Comparison of ENCODE assay signal across 1 cellular context in the genomic region with DNA sequence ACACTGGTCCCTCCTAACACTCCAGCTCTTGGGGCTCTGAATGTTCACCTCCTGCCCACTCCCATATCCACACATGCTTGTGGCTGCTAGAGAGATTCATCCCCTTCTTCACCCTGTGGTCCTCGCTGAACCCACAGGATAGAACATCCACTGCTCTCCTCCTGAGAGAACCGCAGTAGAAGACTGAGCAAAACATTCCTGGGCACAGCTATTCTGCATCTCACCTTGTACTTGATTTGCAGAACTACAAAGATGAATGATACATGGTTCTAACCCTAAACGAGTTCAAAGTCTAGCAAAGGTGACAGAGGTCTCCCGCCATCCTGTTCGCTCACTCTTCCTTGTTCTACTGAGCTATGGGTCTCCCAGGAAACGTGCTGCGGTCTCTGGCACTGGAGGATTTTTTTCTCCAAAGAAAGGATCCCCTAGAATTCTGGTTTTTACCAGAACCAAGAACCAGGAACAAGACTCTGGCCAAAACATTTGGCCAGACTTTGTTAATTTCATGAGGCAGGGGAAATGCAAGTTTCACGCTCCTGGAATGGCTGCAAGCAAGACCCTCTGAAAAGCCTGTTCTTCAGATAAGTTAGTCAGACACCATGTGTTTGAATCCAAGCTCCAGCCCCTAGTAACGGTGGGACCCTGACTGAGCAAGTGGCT.
TF ChIP-seq lines count a peak whose summit lies in the region.

No MANE protein-coding gene starts in this region.

TF ChIP-seq in HepG2, 621 proteins besides CTCF, POLR2A, EP300 and RAD21 (continued from another document):
- TF ChIP-seq, protein P1, sequence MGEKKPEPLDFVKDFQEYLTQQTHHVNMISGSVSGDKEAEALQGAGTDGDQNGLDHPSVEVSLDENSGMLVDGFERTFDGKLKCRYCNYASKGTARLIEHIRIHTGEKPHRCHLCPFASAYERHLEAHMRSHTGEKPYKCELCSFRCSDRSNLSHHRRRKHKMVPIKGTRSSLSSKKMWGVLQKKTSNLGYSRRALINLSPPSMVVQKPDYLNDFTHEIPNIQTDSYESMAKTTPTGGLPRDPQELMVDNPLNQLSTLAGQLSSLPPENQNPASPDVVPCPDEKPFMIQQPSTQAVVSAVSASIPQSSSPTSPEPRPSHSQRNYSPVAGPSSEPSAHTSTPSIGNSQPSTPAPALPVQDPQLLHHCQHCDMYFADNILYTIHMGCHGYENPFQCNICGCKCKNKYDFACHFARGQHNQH (CRISPR knock-in tag; IDR thresholded peaks at IDR 0.05): no peak; the same call in 1 of the 2 replicates
- TF ChIP-seq GTF2F1 (IDR thresholded peaks at IDR 0.05; ENCODE audit: low read length) (no peak), PHF5A (CRISPR knock-in tag; IDR thresholded peaks at IDR 0.05; ENCODE audit: low read depth, unreplicated experiment) (peak; percentile 63), HDAC6 (IDR thresholded peaks at IDR 0.05; ENCODE audit: low read depth, low read length) (no peak), ISX (CRISPR knock-in tag; conservative IDR thresholded peaks at IDR 0.05) (no peak), REST (IDR thresholded peaks at IDR 0.05; ENCODE audit: borderline replicate concordance in 1 of 2, low read depth in 1 of 2, low read length in 2 of 2) (no peak), ZNF34 (CRISPR knock-in tag; IDR thresholded peaks at IDR 0.05; ENCODE audit: borderline replicate concordance) (no peak), DPF2 (CRISPR knock-in tag; IDR thresholded peaks at IDR 0.05; ENCODE audit: borderline replicate concordance, low read depth) (no peak), ZNF619 (CRISPR knock-in tag; IDR thresholded peaks at IDR 0.05) (no peak; the same call in 1 of the 2 replicates), MEIS1 (CRISPR knock-in tag; IDR thresholded peaks at IDR 0.05; ENCODE audit: borderline replicate concordance) (no peak), ZNF589 (CRISPR knock-in tag; conservative IDR thresholded peaks at IDR 0.05) (no peak), ZSCAN12 (CRISPR knock-in tag; IDR thresholded peaks at IDR 0.05) (no peak), RORA (CRISPR knock-in tag; IDR thresholded peaks at IDR 0.05) (no peak; the same call in 1 of the 2 replicates), ZNF598 (CRISPR knock-in tag; IDR thresholded peaks at IDR 0.05; ENCODE audit: borderline replicate concordance) (no peak), MED8 (CRISPR knock-in tag; IDR thresholded peaks at IDR 0.05; ENCODE audit: insufficient replicate concordance) (no peak), ZNF564 (CRISPR knock-in tag; IDR thresholded peaks at IDR 0.05) (no peak), ZBTB10 (CRISPR knock-in tag; IDR thresholded peaks at IDR 0.05; ENCODE audit: borderline replicate concordance) (0 out of 2 replicates have a peak, but pooled peaks have one; percentile 19), HNF4G (IDR thresholded peaks at IDR 0.05; ENCODE audit: borderline replicate concordance, low read depth, low read length) (peak; percentile 73), HNF4G (CRISPR knock-in tag; IDR thresholded peaks at IDR 0.05; ENCODE audit: borderline replicate concordance, low read depth) (peak; percentile 91), ZNF207 (IDR thresholded peaks at IDR 0.05; ENCODE audit: borderline replicate concordance) (no peak)
- TF ChIP-seq, protein P2, sequence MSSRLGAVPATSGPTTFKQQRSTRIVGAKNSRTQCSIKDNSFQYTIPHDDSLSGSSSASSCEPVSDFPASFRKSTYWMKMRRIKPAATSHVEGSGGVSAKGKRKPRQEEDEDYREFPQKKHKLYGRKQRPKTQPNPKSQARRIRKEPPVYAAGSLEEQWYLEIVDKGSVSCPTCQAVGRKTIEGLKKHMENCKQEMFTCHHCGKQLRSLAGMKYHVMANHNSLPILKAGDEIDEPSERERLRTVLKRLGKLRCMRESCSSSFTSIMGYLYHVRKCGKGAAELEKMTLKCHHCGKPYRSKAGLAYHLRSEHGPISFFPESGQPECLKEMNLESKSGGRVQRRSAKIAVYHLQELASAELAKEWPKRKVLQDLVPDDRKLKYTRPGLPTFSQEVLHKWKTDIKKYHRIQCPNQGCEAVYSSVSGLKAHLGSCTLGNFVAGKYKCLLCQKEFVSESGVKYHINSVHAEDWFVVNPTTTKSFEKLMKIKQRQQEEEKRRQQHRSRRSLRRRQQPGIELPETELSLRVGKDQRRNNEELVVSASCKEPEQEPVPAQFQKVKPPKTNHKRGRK (CRISPR knock-in tag; IDR thresholded peaks at IDR 0.05): no peak
